Comparison of ENCODE assay signal across 1 cellular context in the genomic region with DNA sequence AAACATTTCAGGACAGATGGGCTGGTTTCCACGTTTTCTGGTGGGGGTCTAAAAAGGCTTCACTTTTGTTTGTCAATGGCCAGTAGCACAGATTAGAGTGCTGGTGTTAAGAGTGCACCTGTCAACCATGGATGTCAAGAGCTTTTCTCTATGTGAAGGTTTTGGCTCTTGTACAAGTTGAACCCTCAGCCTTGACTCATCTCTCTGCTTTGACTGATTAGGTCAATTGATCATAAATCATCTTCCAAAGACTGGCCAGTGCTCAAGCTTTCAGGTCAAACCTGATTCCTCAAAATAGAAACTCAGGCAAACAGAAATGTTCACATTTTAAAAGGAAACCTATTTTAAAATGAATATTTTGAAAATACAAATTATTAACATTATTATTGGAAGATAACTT.
TF ChIP-seq lines count a peak whose summit lies in the region.

No MANE protein-coding gene starts in this region.

TF ChIP-seq in K562, 482 proteins besides CTCF, POLR2A, EP300 and RAD21 (continued from another document):
- TF ChIP-seq, protein P1, sequence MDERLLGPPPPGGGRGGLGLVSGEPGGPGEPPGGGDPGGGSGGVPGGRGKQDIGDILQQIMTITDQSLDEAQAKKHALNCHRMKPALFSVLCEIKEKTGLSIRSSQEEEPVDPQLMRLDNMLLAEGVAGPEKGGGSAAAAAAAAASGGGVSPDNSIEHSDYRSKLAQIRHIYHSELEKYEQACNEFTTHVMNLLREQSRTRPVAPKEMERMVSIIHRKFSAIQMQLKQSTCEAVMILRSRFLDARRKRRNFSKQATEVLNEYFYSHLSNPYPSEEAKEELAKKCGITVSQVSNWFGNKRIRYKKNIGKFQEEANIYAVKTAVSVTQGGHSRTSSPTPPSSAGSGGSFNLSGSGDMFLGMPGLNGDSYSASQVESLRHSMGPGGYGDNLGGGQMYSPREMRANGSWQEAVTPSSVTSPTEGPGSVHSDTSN (CRISPR knock-in tag; IDR thresholded peaks at IDR 0.05; ENCODE audit: low read depth): no peak
- TF ChIP-seq, protein P1 (tag; conservative IDR thresholded peaks at IDR 0.05; ENCODE audit: low read depth): 0 out of 2 replicates have a peak, but pooled peaks have one; percentile 10
- TF ChIP-seq CBFA2T3 (IDR thresholded peaks at IDR 0.05) (peak; percentile 23; the same call in 1 of the 2 replicates), EZH2 (IDR thresholded peaks at IDR 0.05; ENCODE audit: borderline replicate concordance, low read depth, low read length) (no peak), ILF3 (IDR thresholded peaks at IDR 0.05; ENCODE audit: borderline replicate concordance) (no peak), ARID1B (IDR thresholded peaks at IDR 0.05) (0 out of 2 replicates have a peak, but pooled peaks have one; percentile 27)
